ENCODE assay signal across 8 cellular contexts in the genomic region with DNA sequence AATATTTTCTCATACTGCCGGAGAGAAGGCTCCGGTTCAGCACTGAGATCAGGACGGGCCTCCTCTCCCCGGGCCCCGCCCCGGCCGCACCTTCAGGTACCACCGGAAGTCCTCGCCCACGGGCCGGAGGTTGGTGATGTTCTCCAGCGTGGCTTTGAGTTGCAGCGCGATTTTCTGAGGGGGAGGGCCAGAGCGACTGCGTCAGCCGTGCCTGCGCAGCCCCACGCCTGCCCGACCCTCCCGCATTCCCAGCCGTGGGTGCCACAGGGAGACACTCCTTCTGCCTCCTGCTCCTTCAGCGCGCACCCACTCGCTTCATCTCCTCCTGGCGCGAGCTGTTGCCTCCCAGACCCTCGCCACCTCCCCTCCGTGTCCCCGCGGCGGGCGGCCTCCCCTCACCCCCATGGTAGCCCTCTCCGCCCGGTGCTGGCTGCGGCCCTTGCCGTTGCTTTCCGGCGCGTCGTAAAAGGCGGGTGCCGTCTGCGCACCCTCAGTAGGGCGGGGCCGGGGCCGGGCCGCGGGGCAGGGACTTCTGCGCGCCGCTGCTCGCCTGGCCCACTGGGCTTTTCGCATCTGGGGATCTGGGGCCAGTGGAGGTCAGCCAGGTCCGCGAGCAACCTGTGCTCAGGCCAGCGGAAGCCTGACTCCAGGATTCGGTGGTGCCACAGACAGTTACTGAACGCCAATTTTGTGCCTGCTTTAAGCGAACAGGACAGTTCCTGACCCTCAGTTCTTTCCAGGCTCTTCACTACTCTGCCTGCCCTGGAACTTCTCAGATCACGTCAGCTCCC. TPM values are rescaled to one million over a fixed set of nuclear protein-coding genes. Genes with fewer than 3 reads are reported as not detected.
DNase-seq lines count a peak whose midpoint lies in the region; ATAC-seq, FAIRE-seq and TF ChIP-seq lines count a peak whose summit lies in the region.

A gene (minus strand): TSS at position 464 of the 791 bp plus-strand sequence. CDS start 59 bp downstream, at position 405.

- DNase-seq in GM12891 (ENCODE audit: insufficient read length, low spot score) (peak; percentile 90), NCI-H1436 treated with DMSO at 0.1 percent for 48 hours (lab: John Stamatoyannopoulos, UW) (peak; percentile 44), T-helper 1 cell (peak; percentile 80 to 95 (median 84)), amniotic epithelial cell (ENCODE audit: low read depth) (peak; percentile 89), heart right ventricle (peak; percentile 95 to 96), posterior vena cava (ENCODE audit: low spot score) (peak; percentile 99), upper lobe of right lung (peak; percentile 99)

- FAIRE-seq in GM12891 (lab: Jason Lieb, UNC), result peak; percentile 98

- peak within 1 kb of the TSS; percentile 60 to 95 (median 85) for H3K4me3 ChIP-seq in heart right ventricle
- H3K4me3 ChIP-seq in upper lobe of right lung, result peak within 1 kb of the TSS; percentile 68

- peaks cover 7 to 19% (median 16%) of the 10 kb centered on the region in 9 donors for H3K4me1 ChIP-seq in heart right ventricle
- H3K4me1 ChIP-seq in upper lobe of right lung, result no peaks in the 10 kb centered on the region

- peak; percentile 98 for TF ChIP-seq POLR2A in GM12891 (IDR thresholded peaks at IDR 0.05; ENCODE audit: low read depth, low read length)

- TF ChIP-seq CTCF in heart right ventricle (IDR thresholded peaks at IDR 0.05) (no peak), upper lobe of right lung (IDR thresholded peaks at IDR 0.05) (no peak)

- intact Hi-C loops in heart right ventricle (cut with DNase I), result loop anchor here in 2 of 10 donors (1.0 to 2.0 kb wide), 2 partner anchors 23 to 24 kb away; a partner anchor contains a TSS
- intact Hi-C loops in posterior vena cava (cut with DNase I), result no loop called here
- intact Hi-C loops in upper lobe of right lung (cut with DNase I), result no loop called here

- H3K27me3 ChIP-seq in heart right ventricle (no peaks in the 10 kb centered on the region), upper lobe of right lung (no peaks in the 10 kb centered on the region)

- 0% methylated on average over 61 of the region's 61 CpGs for WGBS in heart right ventricle, 2 donors

- peak within 1 kb of the TSS; percentile 89 to 98 (median 95) for H3K27ac ChIP-seq in heart right ventricle
- peak within 1 kb of the TSS; percentile 96 for H3K27ac ChIP-seq in upper lobe of right lung

- peaks cover 0 to 33% (median 10%) of the 10 kb centered on the region in 9 donors for H3K36me3 ChIP-seq in heart right ventricle
- peaks cover 13% of the 10 kb centered on the region for H3K36me3 ChIP-seq in upper lobe of right lung

- no peaks in the 10 kb centered on the region for H3K9me3 ChIP-seq in heart right ventricle
- no peaks in the 10 kb centered on the region for H3K9me3 ChIP-seq in upper lobe of right lung

- ATAC-seq in HG02840 (IDR thresholded peaks at IDR 0.05; ENCODE audit: low FRiP score, unreplicated experiment), result peak; percentile 88
- ATAC-seq in heart right ventricle, result peak; percentile 97 to 99 (median 99)
- peak; percentile 98 for ATAC-seq in upper lobe of right lung

TF ChIP-seq in GM12891, 5 proteins besides CTCF, POLR2A, EP300 and RAD21:
- TF ChIP-seq POLR2AphosphoS5 (IDR thresholded peaks at IDR 0.05; ENCODE audit: low read depth, low read length) (peak; percentile 98), TAF1 (IDR thresholded peaks at IDR 0.05; ENCODE audit: low read depth, low read length) (peak; percentile 59; the same call in 1 of the 2 replicates), POU2F2 (IDR thresholded peaks at IDR 0.05; ENCODE audit: low read depth, low read length) (no peak)

RNA-seq across cellular contexts. Expression of the gene that starts here (rescaled TPM):
- 33.4 TPM for polyA plus RNA-seq in GM12891 (2012; ENCODE audit: low read depth, missing spikeins)
- total RNA-seq in heart right ventricle (10 to 100 TPM; 41.8 to 54.6 (median 48.4) TPM), posterior vena cava (10 to 100 TPM; 49.4 to 72.5 TPM), upper lobe of right lung (58.0 TPM)
- polyA plus RNA-seq in heart right ventricle, result 10 to 100 TPM; 62.9 to 97.3 TPM

Comparison
In these comparisons a context has a peak if more than half of its experiments do, and no peak if none do; other contexts are left out.
1. Peak in every context shown above with its lines: DNase-seq, ATAC-seq, H3K4me3 ChIP-seq and H3K27ac ChIP-seq.
2. DNase-seq: peak in every context shown above with its lines; median percentile 99 in posterior vena cava; 99 in upper lobe of right lung; 96 in heart right ventricle; 90 in GM12891; 89 in amniotic epithelial cell; 84 in T-helper 1 cell; 44 in NCI-H1436 treated with DMSO at 0.1 percent for 48 hours.